ENCODE assay signal across 9 cellular contexts in the genomic region with DNA sequence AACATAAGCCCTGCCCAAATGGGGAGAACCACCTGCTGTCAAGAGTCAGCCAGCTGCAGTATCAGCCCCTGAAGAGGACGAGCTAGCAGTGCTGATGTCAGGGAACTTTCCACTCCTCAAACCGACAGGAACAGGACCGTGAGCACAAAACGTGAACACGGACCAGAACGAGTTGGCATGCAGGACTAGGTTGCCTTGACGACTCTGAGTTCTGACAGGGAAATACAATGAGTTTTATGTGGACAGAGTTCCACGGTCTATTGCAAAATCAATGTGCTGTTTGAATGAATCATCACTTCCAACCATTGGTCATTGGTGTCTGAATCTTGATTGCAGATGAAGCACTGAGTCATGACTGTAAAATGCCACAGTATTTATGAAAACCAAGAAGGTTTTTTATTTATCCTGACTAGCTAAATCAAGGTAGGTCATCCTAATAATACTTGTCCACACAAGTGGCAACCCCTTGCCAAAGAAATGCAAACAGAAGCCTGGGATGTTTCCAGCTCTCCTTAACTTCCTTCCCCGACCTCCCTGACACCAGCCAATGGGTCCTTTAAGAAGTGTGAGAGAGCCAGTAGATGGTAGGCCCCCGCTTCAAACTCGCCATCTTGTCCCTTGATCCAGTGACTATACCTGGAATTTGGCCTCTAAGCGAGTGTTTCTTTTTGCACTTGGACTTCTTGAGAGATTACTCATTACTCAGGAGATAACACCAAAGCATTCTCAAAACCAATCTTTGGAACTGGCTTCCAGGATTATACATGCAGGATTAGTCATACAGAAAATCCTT.
DNase-seq lines count a peak whose midpoint lies in the region; ATAC-seq, FAIRE-seq and TF ChIP-seq lines count a peak whose summit lies in the region.
"Had no signal": no experiment of that assay in that cellular context is flagged by ENCODE, and none has a peak within 500 bp of the region (broad histone marks: within the 10 kb centered on the region; RNA-seq: fewer than 3 reads in every experiment).

No MANE protein-coding gene starts in this region.

- CTCF ChIA-PET in A549 (lab: Yijun Ruan, JAX), result interaction anchor here (0.7 to 5.4 kb wide), 12 partner anchors 8 to 286 kb away, joined by 3 to 32 read pairs (median 4); no protein-coding TSS in a partner anchor
- CTCF ChIA-PET in HEK293 (lab: Yijun Ruan, JAX), result no interaction called here

- intact Hi-C loops in Right ventricle myocardium superior (cut with DNase I), result no loop called here

- FAIRE-seq in A549 (lab: Jason Lieb, UNC), result peak; percentile 100
- FAIRE-seq: GM12878 had no signal

- ATAC-seq in A549 (peak; percentile 80 to 90), Right ventricle myocardium superior (ENCODE audit: poor library complexity) (peak; percentile 93), GM19397 (IDR thresholded peaks at IDR 0.05; ENCODE audit: unreplicated experiment) (no peak), GM19467 (IDR thresholded peaks at IDR 0.05; ENCODE audit: unreplicated experiment) (no peak)
- ATAC-seq: GM12878 had no signal

- peak overlapping the region; percentile 80 to 81 for H3K27ac ChIP-seq in A549
- H3K27ac ChIP-seq in HEK293 (ENCODE audit: extremely low read depth, low read depth, low read length), result no peak overlapping the region
- H3K27ac ChIP-seq in skin epidermis, result peak overlapping the region in 20 of 21 experiments; percentile 50 to 92 (median 79)

- peak in 1 of 2 experiments; percentile 35; a peak in 2 of 5 replicates for TF ChIP-seq RAD21 in A549 (conservative IDR thresholded peaks at IDR 0.05 in 1 of 2, IDR thresholded peaks at IDR 0.05 in 1 of 2)

- TF ChIP-seq CTCF in A549 (IDR thresholded peaks at IDR 0.05), result no peak
- no peak for TF ChIP-seq CTCF in HEK293 (tag by site-specific recombination; IDR thresholded peaks at IDR 0.05)

- H3K4me2 ChIP-seq in A549, result peak overlapping the region; percentile 83

- peak; percentile 63 to 80; a peak in 2 of 5 replicates for TF ChIP-seq EP300 in A549 (IDR thresholded peaks at IDR 0.05)

- WGBS in A549 (ENCODE audit: missing lambda C conversion rate), result 2% methylated on average over 12 of the region's 12 CpGs

- TF ChIP-seq POLR2A in A549 (IDR thresholded peaks at IDR 0.05; ENCODE audit: low read length), result no peak

- peaks cover 43% of the 10 kb centered on the region for H3K4me1 ChIP-seq in A549
- peaks cover 7% of the 10 kb centered on the region; the same call in 1 of the 2 replicates for H3K4me1 ChIP-seq in HEK293 (ENCODE audit: control insufficient read depth, insufficient read depth, low read length)

- H3K9me3 ChIP-seq in A549 (no peaks in the 10 kb centered on the region), HEK293 (ENCODE audit: control insufficient read depth, insufficient read depth, low read depth, low read length) (no peaks in the 10 kb centered on the region)

- DNase-seq in A549 (ENCODE audit: low read depth in 1 of 2, low spot score in 1 of 2) (peak; percentile 98), SW 1271 (lab: John Stamatoyannopoulos, UW) (peak; percentile 96 to 99), Right ventricle myocardium superior (peak; percentile 76), hippocampal formation (lab: John Stamatoyannopoulos, UW) (no peak)

- peak overlapping the region; percentile 19; the same call in 2 of the 3 replicates for H3K4me3 ChIP-seq in A549
- H3K4me3 ChIP-seq in HEK293 (ENCODE audit: low read depth, low read length), result no peak overlapping the region
- peak overlapping the region in 1 of 7 experiments; percentile 12 for H3K4me3 ChIP-seq in skin epidermis
- H3K4me3 ChIP-seq: GM12878 had no signal

- POLR2A ChIA-PET in A549 (lab: Yijun Ruan, JAX), result interaction anchor here (0.7 to 2.2 kb wide), 6 partner anchors 9 to 158 kb away, joined by 5 to 17 read pairs (median 6); a partner anchor contains a TSS
- POLR2A ChIA-PET in HEK293 (lab: Yijun Ruan, JAX), result interaction anchor here (1.0 kb wide), 1 partner anchor 80 kb away, joined by 4 read pairs; no protein-coding TSS in a partner anchor

- H3K36me3 ChIP-seq in HEK293 (ENCODE audit: control insufficient read depth in 2 of 2, insufficient read depth in 1 of 2, low read length in 2 of 2), result no peaks in the 10 kb centered on the region

TF ChIP-seq in A549, 52 proteins besides CTCF, POLR2A, EP300 and RAD21 (continues in another document):
- TF ChIP-seq MAZ (IDR thresholded peaks at IDR 0.05; ENCODE audit: borderline replicate concordance, low read depth, low read length), result no peak
- TF ChIP-seq, protein P1, sequence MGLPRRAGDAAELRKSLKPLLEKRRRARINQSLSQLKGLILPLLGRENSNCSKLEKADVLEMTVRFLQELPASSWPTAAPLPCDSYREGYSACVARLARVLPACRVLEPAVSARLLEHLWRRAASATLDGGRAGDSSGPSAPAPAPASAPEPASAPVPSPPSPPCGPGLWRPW (IDR thresholded peaks at IDR 0.05), result peak; percentile 97
- peak; percentile 69 for TF ChIP-seq NFE2L2 (conservative IDR thresholded peaks at IDR 0.05; ENCODE audit: low read length)
- TF ChIP-seq NR3C1 (IDR thresholded peaks at IDR 0.05), result no peak
- TF ChIP-seq FOSB (CRISPR knock-in tag; IDR thresholded peaks at IDR 0.05), result no peak
- TF ChIP-seq MAFK (IDR thresholded peaks at IDR 0.05; ENCODE audit: partially characterized antibody), result peak; percentile 93
- TF ChIP-seq NPAS2 (CRISPR knock-in tag; IDR thresholded peaks at IDR 0.05; ENCODE audit: borderline replicate concordance), result no peak
- TF ChIP-seq HOXB13 (CRISPR knock-in tag; IDR thresholded peaks at IDR 0.05; ENCODE audit: low read depth), result 0 out of 2 replicates have a peak, but pooled peaks have one; percentile 16
- TF ChIP-seq FOSL2 (IDR thresholded peaks at IDR 0.05), result peak; percentile 100
- TF ChIP-seq FOSL2 (CRISPR knock-in tag; IDR thresholded peaks at IDR 0.05), result peak; percentile 100
- TF ChIP-seq, protein P2, sequence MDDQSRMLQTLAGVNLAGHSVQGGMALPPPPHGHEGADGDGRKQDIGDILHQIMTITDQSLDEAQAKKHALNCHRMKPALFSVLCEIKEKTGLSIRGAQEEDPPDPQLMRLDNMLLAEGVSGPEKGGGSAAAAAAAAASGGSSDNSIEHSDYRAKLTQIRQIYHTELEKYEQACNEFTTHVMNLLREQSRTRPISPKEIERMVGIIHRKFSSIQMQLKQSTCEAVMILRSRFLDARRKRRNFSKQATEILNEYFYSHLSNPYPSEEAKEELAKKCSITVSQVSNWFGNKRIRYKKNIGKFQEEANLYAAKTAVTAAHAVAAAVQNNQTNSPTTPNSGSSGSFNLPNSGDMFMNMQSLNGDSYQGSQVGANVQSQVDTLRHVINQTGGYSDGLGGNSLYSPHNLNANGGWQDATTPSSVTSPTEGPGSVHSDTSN (IDR thresholded peaks at IDR 0.05), result peak; percentile 77; the same call in 1 of the 2 replicates
- TF ChIP-seq, protein P3, sequence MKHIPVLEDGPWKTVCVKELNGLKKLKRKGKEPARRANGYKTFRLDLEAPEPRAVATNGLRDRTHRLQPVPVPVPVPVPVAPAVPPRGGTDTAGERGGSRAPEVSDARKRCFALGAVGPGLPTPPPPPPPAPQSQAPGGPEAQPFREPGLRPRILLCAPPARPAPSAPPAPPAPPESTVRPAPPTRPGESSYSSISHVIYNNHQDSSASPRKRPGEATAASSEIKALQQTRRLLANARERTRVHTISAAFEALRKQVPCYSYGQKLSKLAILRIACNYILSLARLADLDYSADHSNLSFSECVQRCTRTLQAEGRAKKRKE (CRISPR knock-in tag; IDR thresholded peaks at IDR 0.05; ENCODE audit: low read depth), result 0 out of 2 replicates have a peak, but pooled peaks have one; percentile 15
- TF ChIP-seq EHMT2 (IDR thresholded peaks at IDR 0.05; ENCODE audit: low read depth), result peak; percentile 53; the same call in 1 of the 2 replicates

TF ChIP-seq in HEK293, 187 proteins besides CTCF, POLR2A, EP300 and RAD21 (continues in another document):
- TF ChIP-seq ZNF677 (tag by site-specific recombination; IDR thresholded peaks at IDR 0.05) (no peak), ZBTB17 (tag by site-specific recombination; IDR thresholded peaks at IDR 0.05) (peak; percentile 47; the same call in 1 of the 2 replicates), ZNF24 (tag by site-specific recombination; IDR thresholded peaks at IDR 0.05) (no peak)
- TF ChIP-seq, protein P4, sequence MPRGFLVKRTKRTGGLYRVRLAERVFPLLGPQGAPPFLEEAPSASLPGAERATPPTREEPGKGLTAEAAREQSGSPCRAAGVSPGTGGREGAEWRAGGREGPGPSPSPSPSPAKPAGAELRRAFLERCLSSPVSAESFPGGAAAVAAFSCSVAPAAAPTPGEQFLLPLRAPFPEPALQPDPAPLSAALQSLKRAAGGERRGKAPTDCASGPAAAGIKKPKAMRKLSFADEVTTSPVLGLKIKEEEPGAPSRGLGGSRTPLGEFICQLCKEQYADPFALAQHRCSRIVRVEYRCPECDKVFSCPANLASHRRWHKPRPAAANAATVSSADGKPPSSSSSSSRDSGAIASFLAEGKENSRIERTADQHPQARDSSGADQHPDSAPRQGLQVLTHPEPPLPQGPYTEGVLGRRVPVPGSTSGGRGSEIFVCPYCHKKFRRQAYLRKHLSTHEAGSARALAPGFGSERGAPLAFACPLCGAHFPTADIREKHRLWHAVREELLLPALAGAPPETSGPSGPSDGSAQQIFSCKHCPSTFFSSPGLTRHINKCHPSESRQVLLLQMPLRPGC (tag by site-specific recombination; IDR thresholded peaks at IDR 0.05), result peak; percentile 12; the same call in 1 of the 2 replicates
- TF ChIP-seq, protein P5, sequence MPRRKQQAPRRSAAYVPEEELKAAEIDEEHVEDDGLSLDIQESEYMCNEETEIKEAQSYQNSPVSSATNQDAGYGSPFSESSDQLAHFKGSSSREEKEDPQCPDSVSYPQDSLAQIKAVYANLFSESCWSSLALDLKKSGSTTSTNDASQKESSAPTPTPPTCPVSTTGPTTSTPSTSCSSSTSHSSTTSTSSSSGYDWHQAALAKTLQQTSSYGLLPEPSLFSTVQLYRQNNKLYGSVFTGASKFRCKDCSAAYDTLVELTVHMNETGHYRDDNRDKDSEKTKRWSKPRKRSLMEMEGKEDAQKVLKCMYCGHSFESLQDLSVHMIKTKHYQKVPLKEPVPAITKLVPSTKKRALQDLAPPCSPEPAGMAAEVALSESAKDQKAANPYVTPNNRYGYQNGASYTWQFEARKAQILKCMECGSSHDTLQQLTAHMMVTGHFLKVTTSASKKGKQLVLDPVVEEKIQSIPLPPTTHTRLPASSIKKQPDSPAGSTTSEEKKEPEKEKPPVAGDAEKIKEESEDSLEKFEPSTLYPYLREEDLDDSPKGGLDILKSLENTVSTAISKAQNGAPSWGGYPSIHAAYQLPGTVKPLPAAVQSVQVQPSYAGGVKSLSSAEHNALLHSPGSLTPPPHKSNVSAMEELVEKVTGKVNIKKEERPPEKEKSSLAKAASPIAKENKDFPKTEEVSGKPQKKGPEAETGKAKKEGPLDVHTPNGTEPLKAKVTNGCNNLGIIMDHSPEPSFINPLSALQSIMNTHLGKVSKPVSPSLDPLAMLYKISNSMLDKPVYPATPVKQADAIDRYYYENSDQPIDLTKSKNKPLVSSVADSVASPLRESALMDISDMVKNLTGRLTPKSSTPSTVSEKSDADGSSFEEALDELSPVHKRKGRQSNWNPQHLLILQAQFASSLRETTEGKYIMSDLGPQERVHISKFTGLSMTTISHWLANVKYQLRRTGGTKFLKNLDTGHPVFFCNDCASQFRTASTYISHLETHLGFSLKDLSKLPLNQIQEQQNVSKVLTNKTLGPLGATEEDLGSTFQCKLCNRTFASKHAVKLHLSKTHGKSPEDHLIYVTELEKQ (tag by site-specific recombination; IDR thresholded peaks at IDR 0.05; ENCODE audit: borderline replicate concordance), result peak; percentile 40; the same call in 1 of the 2 replicates

Comparison
In these comparisons a context has a peak if more than half of its experiments do, and no peak if none do; other contexts are left out.
1. ATAC-seq: peak in A549 (2 of 2) and Right ventricle myocardium superior (single experiment); none in GM19397 (single experiment) and GM19467 (single experiment).
2. DNase-seq: peak in A549 (2 of 2), SW 1271 (2 of 2) and Right ventricle myocardium superior (single experiment); none in hippocampal formation (0 of 2).